ENCODE assay signal across 1 cellular context in genomic region chr19:55319786-55320185, GRCh38.
TF ChIP-seq lines count a peak whose summit lies in the region.

No MANE protein-coding gene starts in this region.

TF ChIP-seq in H1, 55 proteins besides CTCF, POLR2A, EP300 and RAD21:
- TF ChIP-seq USF2 (IDR thresholded peaks at IDR 0.05; ENCODE audit: low read length) (no peak), ATF3 (IDR thresholded peaks at IDR 0.05; ENCODE audit: insufficient read depth, low read depth, low read length) (peak; percentile 47; the same call in 1 of the 2 replicates), CREB1 (IDR thresholded peaks at IDR 0.05) (peak; percentile 51; the same call in 1 of the 2 replicates), SIX5 (IDR thresholded peaks at IDR 0.05; ENCODE audit: low read depth, low read length) (peak; percentile 98), TBP (IDR thresholded peaks at IDR 0.05; ENCODE audit: low read depth, low read length) (no peak), SIN3A (conservative IDR thresholded peaks at IDR 0.05 in 1 of 2, IDR thresholded peaks at IDR 0.05 in 1 of 2; ENCODE audit: low read depth in 1 of 2, low read length in 2 of 2) (peak in 1 of 2 experiments; percentile 80; a peak in 1 of 4 replicates), GABPA (IDR thresholded peaks at IDR 0.05; ENCODE audit: borderline replicate concordance, insufficient read depth, low read length) (no peak), ASH2L (IDR thresholded peaks at IDR 0.05; ENCODE audit: low read length) (peak; percentile 30)
